Comparison of ENCODE assay signal across 12 cellular contexts in the genomic region with DNA sequence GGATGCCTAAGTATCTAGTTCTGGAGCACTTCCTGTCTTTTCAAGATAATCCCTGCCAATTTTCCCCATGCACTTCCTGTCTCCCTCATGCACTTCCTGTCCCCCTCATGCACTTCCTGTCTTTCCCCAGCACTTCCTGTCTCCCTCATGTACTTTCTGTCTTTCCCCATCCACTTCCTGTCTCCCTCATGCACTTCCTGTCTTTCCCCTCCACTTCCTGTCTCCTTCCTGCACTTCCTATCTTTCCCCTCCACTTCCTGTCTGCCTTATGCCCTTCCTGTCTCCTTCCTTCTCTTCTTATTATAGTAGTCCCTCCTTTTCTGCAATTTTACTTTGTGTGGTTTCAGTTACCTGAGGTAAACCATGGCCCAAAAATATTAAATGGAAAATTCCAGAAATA. TPM values are rescaled to one million over a fixed set of nuclear protein-coding genes. Genes with fewer than 3 reads are reported as not detected.
DNase-seq lines count a peak whose midpoint lies in the region; ATAC-seq and TF ChIP-seq lines count a peak whose summit lies in the region.
"Had no signal": no experiment of that assay in that cellular context is flagged by ENCODE, and none has a peak within 500 bp of the region (broad histone marks: within the 10 kb centered on the region; RNA-seq: fewer than 3 reads in every experiment).

No MANE protein-coding gene starts in this region.

- TF ChIP-seq CTCF in HCT116 (IDR thresholded peaks at IDR 0.05 in 2 of 3, conservative IDR thresholded peaks at IDR 0.05 in 1 of 3; ENCODE audit: borderline replicate concordance in 1 of 3, insufficient read depth in 1 of 3, low read depth in 2 of 3, low read length in 2 of 3) (no peak), neural cell (IDR thresholded peaks at IDR 0.05; ENCODE audit: poor library complexity, severe bottlenecking) (no peak), transverse colon (IDR thresholded peaks at IDR 0.05) (no peak)

- H3F3A ChIP-seq in neural cell (ENCODE audit: insufficient read depth, low read length, poor library complexity, severe bottlenecking) = no peaks in the 10 kb centered on the region

- DNase-seq in activated CD4-positive, alpha-beta T cell treated with anti-CD3 and anti-CD28 coated beads, Interleukin-2, amount 10 ng/mL, durations not matched to agents 7 days and 5 days = no peak
- no peak for DNase-seq in activated CD4-positive, alpha-beta T cell treated with anti-CD3 and anti-CD28 coated beads for 48 hours
- DNase-seq in HCT116 (ENCODE audit: low read depth, low spot score) (peak; percentile 65), T-cell (no peak), transverse colon (no peak), HuH-7.5 (ENCODE audit: low spot score) (no peak)
- DNase-seq: activated CD4-positive, alpha-beta T cell treated with anti-CD3 and anti-CD28 coated beads for 1 hour; AML-193; NCI-H187 had no signal

- H3K9me3 ChIP-seq in HCT116 (ENCODE audit: control insufficient read depth in 1 of 2, insufficient read depth in 1 of 2, low read depth in 1 of 2, low read length in 2 of 2) = no peaks in the 10 kb centered on the region
- no peaks in the 10 kb centered on the region for H3K9me3 ChIP-seq in neural cell (ENCODE audit: low read length)
- no peaks in the 10 kb centered on the region for H3K9me3 ChIP-seq in transverse colon

- intact Hi-C loops in HCT116 (cut with micrococcal nuclease) = no loop called here
- intact Hi-C loops in transverse colon (cut with DNase I; ENCODE audit: low total_unique reads) = no loop called here

- peak overlapping the region; percentile 61 for H3K4me2 ChIP-seq in HCT116 (ENCODE audit: low read length)
- no peak overlapping the region for H3K4me2 ChIP-seq in neural cell (ENCODE audit: low read length)
- H3K4me2 ChIP-seq: smooth muscle cell had no signal

- TF ChIP-seq EP300 in neural cell (conservative IDR thresholded peaks at IDR 0.05; ENCODE audit: poor library complexity, severe bottlenecking) (no peak), transverse colon (IDR thresholded peaks at IDR 0.05; ENCODE audit: low read depth) (no peak)

- POLR2A ChIA-PET in activated CD4-positive, alpha-beta T cell treated with anti-CD3 and anti-CD28 coated beads, Interleukin-2, amount 10 ng/mL, durations not matched to agents 7 days and 5 days (lab: Charles Lee) = no interaction called here
- POLR2A ChIA-PET in HCT116 (lab: Charles Lee) (no interaction called here), T-cell (lab: Charles Lee) (no interaction called here)

- RAD21 ChIA-PET in HCT116 (lab: Charles Lee; ENCODE audit: low non-redundant PET in 1 of 2, low total read pairs in 2 of 2, uncharacterized antibody in 2 of 2, unreplicated experiment in 2 of 2) = no interaction called here

- CTCF ChIA-PET in activated CD4-positive, alpha-beta T cell treated with anti-CD3 and anti-CD28 coated beads, Interleukin-2, amount 10 ng/mL, durations not matched to agents 7 days and 5 days (lab: Charles Lee) = interaction anchor here (1.0 to 3.1 kb wide), 2 partner anchors 8 to 63 kb away, joined by 3 to 8 read pairs; no protein-coding TSS in a partner anchor
- CTCF ChIA-PET in HCT116 (lab: Charles Lee) = interaction anchor here (1.0 to 1.2 kb wide), 2 partner anchors 8 to 11 kb away, joined by 3 to 5 read pairs; no protein-coding TSS in a partner anchor
- CTCF ChIA-PET in T-cell (lab: Charles Lee) = no interaction called here

- H3K4me3 Mint-ChIP-seq in activated CD4-positive, alpha-beta T cell treated with anti-CD3 and anti-CD28 coated beads, Interleukin-2, amount 10 ng/mL, durations not matched to agents 7 days and 5 days = no peak overlapping the region
- no peak overlapping the region for H3K4me3 Mint-ChIP-seq in T-cell

- ATAC-seq in HCT116 (peak; percentile 26; the same call in 1 of the 2 replicates), T-cell (replicated peaks in 1 of 4) (peak in 1 of 4 experiments; percentile 10), HG03095 (IDR thresholded peaks at IDR 0.05; ENCODE audit: unreplicated experiment) (no peak)

- H3K4me1 Mint-ChIP-seq in activated CD4-positive, alpha-beta T cell treated with anti-CD3 and anti-CD28 coated beads, Interleukin-2, amount 10 ng/mL, durations not matched to agents 7 days and 5 days = peaks cover 28% of the 10 kb centered on the region
- peaks cover 23 to 26% (median 24%) of the 10 kb centered on the region in 3 donors for H3K4me1 Mint-ChIP-seq in T-cell

- TF ChIP-seq POLR2A in HCT116 (IDR thresholded peaks at IDR 0.05; ENCODE audit: borderline replicate concordance, extremely low read depth, insufficient read depth, insufficient read length) (no peak), transverse colon (IDR thresholded peaks at IDR 0.05) (no peak)

- H4K20me1 ChIP-seq in HCT116 (ENCODE audit: insufficient read depth) (no peaks in the 10 kb centered on the region), neural cell (ENCODE audit: insufficient read depth) (no peaks in the 10 kb centered on the region)

- no peak overlapping the region for H2AFZ ChIP-seq in HCT116 (ENCODE audit: low read depth, low read length, poor library complexity, severe bottlenecking)
- H2AFZ ChIP-seq in neural cell (ENCODE audit: low read depth, low read length) = peak overlapping the region; percentile 35

- H3K27me3 ChIP-seq in HCT116 (ENCODE audit: insufficient read depth, low read length) (no peaks in the 10 kb centered on the region), neural cell (ENCODE audit: insufficient read depth, low read depth, low read length) (peaks cover 5% of the 10 kb centered on the region), transverse colon (peaks cover 64% of the 10 kb centered on the region)

- no TSS peak for BruUV-seq in HCT116 (replicated peaks; lab: Mats Ljungman, UMichigan)

- H3K27me3 Mint-ChIP-seq in activated CD4-positive, alpha-beta T cell treated with anti-CD3 and anti-CD28 coated beads, Interleukin-2, amount 10 ng/mL, durations not matched to agents 7 days and 5 days = peaks cover 8% of the 10 kb centered on the region
- peaks cover 23 to 41% of the 10 kb centered on the region in 2 donors for H3K27me3 Mint-ChIP-seq in T-cell

- H3K9ac ChIP-seq in HCT116 (ENCODE audit: low read length) (no peak overlapping the region), neural cell (ENCODE audit: low read length) (no peak overlapping the region)

- peaks cover 17 to 52% of the 10 kb centered on the region in 2 experiments for H3K4me1 ChIP-seq in HCT116 (ENCODE audit: control insufficient read depth in 1 of 2, insufficient read depth in 2 of 2, low read length in 2 of 2)
- peaks cover 0 to 11% (median 5%) of the 10 kb centered on the region in 4 donors for H3K4me1 ChIP-seq in transverse colon

- no peak for TF ChIP-seq RAD21 in HCT116 (IDR thresholded peaks at IDR 0.05; ENCODE audit: low read depth)
- TF ChIP-seq RAD21 in neural cell (conservative IDR thresholded peaks at IDR 0.05) = no peak

- H3K36me3 ChIP-seq in HCT116 (ENCODE audit: control insufficient read depth in 1 of 2, insufficient read depth in 2 of 2, low read length in 2 of 2) = peaks cover 0 to 4% of the 10 kb centered on the region in 2 experiments; a peak in 1 of 4 replicates
- no peaks in the 10 kb centered on the region for H3K36me3 ChIP-seq in neural cell (ENCODE audit: insufficient read depth, low read length)
- no peaks in the 10 kb centered on the region for H3K36me3 ChIP-seq in transverse colon

- H3K27ac Mint-ChIP-seq in activated CD4-positive, alpha-beta T cell treated with anti-CD3 and anti-CD28 coated beads, Interleukin-2, amount 10 ng/mL, durations not matched to agents 7 days and 5 days = peak overlapping the region; percentile 82
- peak overlapping the region; percentile 85 to 91 for H3K27ac Mint-ChIP-seq in T-cell

- no peaks in the 10 kb centered on the region for H3K9me2 ChIP-seq in HCT116 (ENCODE audit: insufficient read depth)
- H3K9me2 ChIP-seq in neural cell (ENCODE audit: insufficient read depth, low read length) = no peaks in the 10 kb centered on the region

- in situ Hi-C loops in transverse colon (cut with MboI; ENCODE audit: low pct_ligation_motif_present in 1 of 4, low pct_unique_long_range_greater_than_20kb in 1 of 4, low sequenced_read_pairs in 3 of 4) = no loop called here

- peaks cover 11% of the 10 kb centered on the region for H3K9me3 Mint-ChIP-seq in activated CD4-positive, alpha-beta T cell treated with anti-CD3 and anti-CD28 coated beads, Interleukin-2, amount 10 ng/mL, durations not matched to agents 7 days and 5 days
- H3K9me3 Mint-ChIP-seq in T-cell = peaks cover 7 to 16% (median 8%) of the 10 kb centered on the region in 3 donors

- no peaks in the 10 kb centered on the region for H3K79me2 ChIP-seq in HCT116 (ENCODE audit: insufficient read depth, low read length)
- H3K79me2 ChIP-seq in neural cell (replicated peaks; ENCODE audit: insufficient read depth, low read length) = no peaks in the 10 kb centered on the region

- H3K4me3 ChIP-seq in HCT116 (replicated peaks in 1 of 2; ENCODE audit: low read depth in 1 of 2, low read length in 2 of 2) = no peak overlapping the region; a peak in 1 of 4 replicates
- peak overlapping the region; percentile 26 for H3K4me3 ChIP-seq in neural cell (ENCODE audit: low read length)
- no peak overlapping the region for H3K4me3 ChIP-seq in transverse colon
- H3K4me3 ChIP-seq: smooth muscle cell had no signal

- H3K27ac ChIP-seq in HCT116 (ENCODE audit: low read depth, low read length) (peak overlapping the region; percentile 72), neural cell (ENCODE audit: low read length) (peak overlapping the region; percentile 55), transverse colon (no peak overlapping the region)

- H3K36me3 Mint-ChIP-seq in activated CD4-positive, alpha-beta T cell treated with anti-CD3 and anti-CD28 coated beads, Interleukin-2, amount 10 ng/mL, durations not matched to agents 7 days and 5 days (ENCODE audit: low read depth) = peaks cover 5% of the 10 kb centered on the region
- H3K36me3 Mint-ChIP-seq in T-cell = no peaks in the 10 kb centered on the region

RNA-seq across cellular contexts. Expression of a gene that starts 3.0 kb away (rescaled TPM):
- total RNA-seq in activated CD4-positive, alpha-beta T cell treated with anti-CD3 and anti-CD28 coated beads, Interleukin-2, amount 10 ng/mL, durations not matched to agents 7 days and 5 days = under 1 TPM in 1 of 2 experiments, not detected in 1; 0.32 TPM
- total RNA-seq in HCT116 (2021; ENCODE audit: unreplicated experiment) (188 TPM), T-cell (under 1 TPM in 2 of 5 donors, not detected in 3; 0.36 to 0.76 TPM), transverse colon (1 to 10 TPM in 2 of 4 donors, not detected in 2; 1.6 to 4.1 TPM)
- 219 and 251 TPM in 2 replicates for polyA plus RNA-seq in HCT116 (2012)
- polyA plus RNA-seq in neural cell = 4.0 and 6.2 TPM in 2 replicates
- polyA minus RNA-seq in neural cell = 3.4 TPM in 1 of 2 replicates, not detected in the other

RNA-seq across cellular contexts. Expression of a gene that starts 5.5 kb away (rescaled TPM):
- not detected for total RNA-seq in activated CD4-positive, alpha-beta T cell treated with anti-CD3 and anti-CD28 coated beads, Interleukin-2, amount 10 ng/mL, durations not matched to agents 7 days and 5 days
- total RNA-seq in HCT116 (2021; ENCODE audit: unreplicated experiment) = 42.1 TPM
- 38.5 and 43.5 TPM in 2 replicates for polyA plus RNA-seq in HCT116 (2012)
- not detected for total RNA-seq in T-cell
- 22.5 and 22.6 TPM in 2 replicates for polyA plus RNA-seq in neural cell
- polyA minus RNA-seq in neural cell = 3.7 and 5.9 TPM in 2 replicates
- total RNA-seq in transverse colon = not detected
- total RNA-seq: smooth muscle cell had no signal

RNA-seq across cellular contexts. Expression of a gene that starts 14.4 kb away (rescaled TPM):
- total RNA-seq in activated CD4-positive, alpha-beta T cell treated with anti-CD3 and anti-CD28 coated beads, Interleukin-2, amount 10 ng/mL, durations not matched to agents 7 days and 5 days = not detected
- total RNA-seq in HCT116 (2021; ENCODE audit: unreplicated experiment) (52.8 TPM), T-cell (not detected), transverse colon (under 1 TPM in 2 of 4 donors, not detected in 2; 0.40 to 0.41 TPM)
- 34.3 and 47.5 TPM in 2 replicates for polyA plus RNA-seq in HCT116 (2012)
- 0.38 and 2.2 TPM in 2 replicates for polyA plus RNA-seq in neural cell
- not detected in 2 replicates for polyA minus RNA-seq in neural cell

RNA-seq across cellular contexts. Expression of a gene that starts 28.1 kb away (rescaled TPM):
- total RNA-seq in activated CD4-positive, alpha-beta T cell treated with anti-CD3 and anti-CD28 coated beads, Interleukin-2, amount 10 ng/mL, durations not matched to agents 7 days and 5 days = under 1 TPM in 1 of 2 experiments, not detected in 1; 0.17 TPM
- total RNA-seq in HCT116 (2021; ENCODE audit: unreplicated experiment) = 2.3 TPM
- 0.75 and 1.8 TPM in 2 replicates for polyA plus RNA-seq in HCT116 (2012)
- total RNA-seq in T-cell = 1 to 10 TPM in 2 of 5 donors, not detected in 3; 2.7 to 2.9 TPM
- polyA plus RNA-seq in neural cell = 210 and 237 TPM in 2 replicates
- 80.6 and 90.6 TPM in 2 replicates for polyA minus RNA-seq in neural cell
- total RNA-seq in transverse colon = 1 to 10 TPM in 1 of 4 donors, under 1 TPM in 2, not detected in 1; 0.48 to 9.6 (median 0.96) TPM
- total RNA-seq: smooth muscle cell had no signal
- polyA plus RNA-seq: smooth muscle cell had no signal

RNA-seq across cellular contexts. Expression of a gene that starts 34.6 kb away (rescaled TPM):
- 100 to 1,000 TPM; 135 to 152 TPM for total RNA-seq in activated CD4-positive, alpha-beta T cell treated with anti-CD3 and anti-CD28 coated beads, Interleukin-2, amount 10 ng/mL, durations not matched to agents 7 days and 5 days
- total RNA-seq in HCT116 (2021; ENCODE audit: unreplicated experiment) (83.2 TPM), T-cell (100 to 1,000 TPM; 129 to 197 (median 173) TPM), transverse colon (100 to 1,000 TPM; 101 to 350 (median 154) TPM)
- polyA plus RNA-seq in HCT116 (2012) = 50.0 and 59.9 TPM in 2 replicates
- 109 and 137 TPM in 2 replicates for polyA plus RNA-seq in neural cell
- polyA minus RNA-seq in neural cell = 35.5 and 35.8 TPM in 2 replicates

Comparison
In these comparisons a context has a peak if more than half of its experiments do, and no peak if none do; other contexts are left out.
1. H3K27ac ChIP-seq: peak in HCT116 (single experiment) and neural cell (single experiment); none in transverse colon (0 of 4).
2. RNA of a gene that starts 3.0 kb away (total RNA-seq): 188 TPM in HCT116 (single experiment); 1.6 to 4.1 TPM in transverse colon, 0.32 TPM in activated CD4-positive, alpha-beta T cell treated with anti-CD3 and anti-CD28 coated beads, Interleukin-2, amount 10 ng/mL, durations not matched to agents 7 days and 5 days and 0.36 to 0.76 TPM in T-cell; every median in the first group is over 10 times any median in the second.
3. RNA of a gene that starts 5.5 kb away (total RNA-seq): 42.1 TPM in HCT116 (single experiment); not detected in activated CD4-positive, alpha-beta T cell treated with anti-CD3 and anti-CD28 coated beads, Interleukin-2, amount 10 ng/mL, durations not matched to agents 7 days and 5 days, not detected in T-cell and not detected in transverse colon; every median in the first group is over 10 times any median in the second.
4. RNA of a gene that starts 14.4 kb away (total RNA-seq): 52.8 TPM in HCT116 (single experiment); 0.40 to 0.41 TPM in transverse colon, not detected in activated CD4-positive, alpha-beta T cell treated with anti-CD3 and anti-CD28 coated beads, Interleukin-2, amount 10 ng/mL, durations not matched to agents 7 days and 5 days and not detected in T-cell; every median in the first group is over 10 times any median in the second.
5. CTCF ChIA-PET loops: an anchor here in activated CD4-positive, alpha-beta T cell treated with anti-CD3 and anti-CD28 coated beads, Interleukin-2, amount 10 ng/mL, durations not matched to agents 7 days and 5 days (1.0 to 3.1 kb wide) and HCT116 (1.0 to 1.2 kb wide); none called in T-cell.